8 cellular contexts compared by ENCODE assay signal in genomic region chr17:19346351-19347255, GRCh38. TPM values are rescaled to one million over a fixed set of nuclear protein-coding genes. Genes with fewer than 3 reads are reported as not detected.
DNase-seq lines count a peak whose midpoint lies in the region; ATAC-seq, FAIRE-seq and TF ChIP-seq lines count a peak whose summit lies in the region.

No MANE protein-coding gene starts in this region.

- H3K9ac ChIP-seq in kidney (ENCODE audit: low read length in 2 of 2) (no peak overlapping the region), subcutaneous abdominal adipose tissue (ENCODE audit: low read length in 5 of 5) (peak overlapping the region in 2 of 5 donors; percentile 1)

- H3K36me3 ChIP-seq in kidney (ENCODE audit: control insufficient read depth in 1 of 2, insufficient read depth in 2 of 2, low read length in 2 of 2) (no peaks in the 10 kb centered on the region), subcutaneous abdominal adipose tissue (ENCODE audit: control insufficient read depth in 5 of 5, insufficient read depth in 5 of 5, low read length in 5 of 5) (no peaks in the 10 kb centered on the region)

- DNase-seq in activated effector memory CD4-positive, alpha-beta T cell treated with anti-CD3 and anti-CD28 coated beads, Interleukin-2, amount 50 U/mL, for 16 hours = peak; percentile 50
- DNase-seq in activated effector memory CD4-positive, alpha-beta T cell treated with Interleukin-2 at 50 U/mL for 16 hours = no peak
- DNase-seq in astrocyte of the hippocampus (ENCODE audit: low read depth, low spot score) = peak; percentile 83
- peak; percentile 89 for DNase-seq in kidney
- no peak for DNase-seq in activated CD4-positive, alpha-beta T cell treated with anti-CD3 and anti-CD28 coated beads, Interleukin-2, amount 50 U/mL, for 1 hour
- no peak for DNase-seq in KG1 (lab: John Stamatoyannopoulos, UW)

- ATAC-seq in HG03520 (IDR thresholded peaks at IDR 0.05; ENCODE audit: unreplicated experiment) = no peak

- intact Hi-C loops in kidney (cut with DNase I) = no loop called here

- H3K27me3 ChIP-seq in subcutaneous abdominal adipose tissue (ENCODE audit: control insufficient read depth in 5 of 5, insufficient read depth in 4 of 5, low read length in 5 of 5) = no peaks in the 10 kb centered on the region

- H3K4me1 ChIP-seq in kidney (ENCODE audit: control insufficient read depth in 1 of 2, insufficient read depth in 1 of 2, low read depth in 1 of 2, low read length in 2 of 2) (peaks cover 4 to 7% of the 10 kb centered on the region in 2 donors), subcutaneous abdominal adipose tissue (ENCODE audit: control insufficient read depth in 5 of 5, insufficient read depth in 5 of 5, low read length in 5 of 5) (peaks cover 20 to 55% (median 47%) of the 10 kb centered on the region in 5 donors)

- H3K4me3 ChIP-seq in kidney (ENCODE audit: low read length in 2 of 2) = no peak overlapping the region
- no peak overlapping the region for H3K4me3 ChIP-seq in subcutaneous abdominal adipose tissue (ENCODE audit: low read depth in 1 of 5, low read length in 5 of 5)

- no peak for TF ChIP-seq CTCF in kidney (IDR thresholded peaks at IDR 0.05; ENCODE audit: borderline replicate concordance, extremely low read depth, insufficient read depth)

- no peak for FAIRE-seq in kidney (lab: Jason Lieb, UNC)

- peak overlapping the region in 1 of 2 donors; percentile 56 for H3K27ac ChIP-seq in kidney (ENCODE audit: low read depth in 2 of 2, low read length in 2 of 2)
- peak overlapping the region; percentile 77 for H3K27ac ChIP-seq in subcutaneous abdominal adipose tissue (ENCODE audit: low read depth, low read length)

- no peaks in the 10 kb centered on the region for H3K9me3 ChIP-seq in kidney (ENCODE audit: control insufficient read depth in 1 of 2, low read length in 2 of 2)
- H3K9me3 ChIP-seq in subcutaneous abdominal adipose tissue (ENCODE audit: control insufficient read depth in 5 of 5, low read length in 5 of 5) = no peaks in the 10 kb centered on the region

RNA-seq across cellular contexts. Expression of gene B9D1, which starts 15.9 kb away (rescaled TPM):
- 32.1 TPM for total RNA-seq in kidney
- 67.5 TPM for polyA plus RNA-seq in kidney (ENCODE audit: insufficient read depth, low read depth, low replicate concordance)

RNA-seq across cellular contexts. Expression of gene MAPK7, which starts 31.7 kb away (rescaled TPM):
- total RNA-seq in kidney = 36.7 TPM
- 7.1 TPM for polyA plus RNA-seq in kidney (ENCODE audit: insufficient read depth, low read depth, low replicate concordance)

RNA-seq across cellular contexts. Expression of gene MFAP4, which starts 40.4 kb away (rescaled TPM):
- total RNA-seq in kidney = 51.1 TPM
- 27.6 TPM for polyA plus RNA-seq in kidney (ENCODE audit: insufficient read depth, low read depth, low replicate concordance)

Comparison
In these comparisons a context has a peak if more than half of its experiments do, and no peak if none do; other contexts are left out.
1. DNase-seq: peak in activated effector memory CD4-positive, alpha-beta T cell treated with anti-CD3 and anti-CD28 coated beads, Interleukin-2, amount 50 U/mL, for 16 hours (single experiment), astrocyte of the hippocampus (single experiment) and kidney (single experiment); none in activated effector memory CD4-positive, alpha-beta T cell treated with Interleukin-2 at 50 U/mL for 16 hours (single experiment), activated CD4-positive, alpha-beta T cell treated with anti-CD3 and anti-CD28 coated beads, Interleukin-2, amount 50 U/mL, for 1 hour (single experiment) and KG1 (single experiment).